16 cellular contexts compared by ENCODE assay signal in the genomic region with DNA sequence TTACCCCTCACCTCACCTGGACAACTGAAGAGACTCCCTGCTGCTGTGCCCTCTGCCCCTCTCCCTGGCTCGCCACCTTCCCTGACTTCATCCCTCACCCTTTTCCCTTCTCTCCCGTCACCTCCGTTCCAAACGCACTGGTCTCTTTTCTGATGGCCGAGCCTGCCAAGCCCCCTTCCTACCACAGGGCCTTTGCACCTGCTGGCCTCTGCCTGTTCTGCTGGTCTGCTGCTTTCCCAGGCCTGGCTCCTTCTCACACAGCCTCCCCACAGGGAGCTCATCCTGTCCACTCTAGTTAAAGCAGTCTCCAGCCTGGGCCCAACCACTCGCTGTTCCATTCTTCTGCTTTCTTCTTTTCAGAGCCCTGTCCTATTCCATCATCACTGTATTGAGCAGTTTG. TPM values are rescaled to one million over a fixed set of nuclear protein-coding genes. Genes with fewer than 3 reads are reported as not detected.
A peak's percentile ranks its signal among the peaks of the same experiment; 100 is the strongest.
DNase-seq lines count a peak whose midpoint lies in the region; ATAC-seq, FAIRE-seq and TF ChIP-seq lines count a peak whose summit lies in the region.
"Had no signal": no experiment of that assay in that cellular context is flagged by ENCODE, and none has a peak within 500 bp of the region (broad histone marks: within the 10 kb centered on the region; RNA-seq: fewer than 3 reads in every experiment).

No MANE protein-coding gene starts in this region.

- intact Hi-C loops in Calu3 (cut with micrococcal nuclease; ENCODE audit: unreplicated experiment), result no loop called here

- WGBS in H1 (ENCODE audit: extremely low coverage in 1 of 2, insufficient coverage in 1 of 2, insufficient read length in 1 of 2, insufficient replicate concordance in 2 of 2, low coverage in 1 of 2, low lambda C conversion rate in 2 of 2, missing lambda C conversion rate in 1 of 2), 2 experiments, result 93% methylated on average over 3 of the region's 6 CpGs; no CpG with 5 or more reads in 1 of the 2 experiments
- 92% methylated on average over 6 of the region's 6 CpGs for WGBS in smooth muscle cell (ENCODE audit: low lambda C conversion rate)

- H3F3A ChIP-seq in smooth muscle cell (ENCODE audit: low read depth), result peaks cover 9% of the 10 kb centered on the region

- H3K36me3 Mint-ChIP-seq in activated T-helper 17 cell treated with anti-CD3 and anti-CD28 coated beads, Interleukin-2, amount 50 U/mL, for 72 hours (ENCODE audit: low read depth), result peaks cover 95% of the 10 kb centered on the region
- peaks cover 15% of the 10 kb centered on the region for H3K36me3 Mint-ChIP-seq in Calu3 (ENCODE audit: insufficient read depth, unreplicated experiment)

- no peak overlapping the region for H3K9ac ChIP-seq in H1 (replicated peaks in 1 of 4; ENCODE audit: extremely low read depth in 1 of 4, low read depth in 3 of 4, low read length in 3 of 4)
- H3K9ac ChIP-seq in smooth muscle cell (ENCODE audit: low read depth), result no peak overlapping the region

- H2AFZ ChIP-seq in H1 (ENCODE audit: low read length), result no peak overlapping the region
- no peak overlapping the region for H2AFZ ChIP-seq in smooth muscle cell (ENCODE audit: low read depth)

- FAIRE-seq in H1 (lab: Jason Lieb, UNC), result no peak

- H3K79me1 ChIP-seq in H1 (ENCODE audit: low read depth, low read length), result no peaks in the 10 kb centered on the region; the same call in 1 of the 2 replicates

- no peak overlapping the region for H3K4ac ChIP-seq in H1 (replicated peaks; ENCODE audit: insufficient read length, low read depth, low read length)

- H3K4me1 ChIP-seq in HEK293 (ENCODE audit: control insufficient read depth, insufficient read depth, low read length), result no peaks in the 10 kb centered on the region
- peaks cover 0 to 32% (median 16%) of the 10 kb centered on the region in 4 experiments; a peak in 5 of 7 replicates for H3K4me1 ChIP-seq in H1 (replicated peaks in 1 of 4; ENCODE audit: control insufficient read depth in 3 of 4, insufficient read depth in 4 of 4, low read length in 3 of 4)
- H3K4me1 ChIP-seq in smooth muscle cell (ENCODE audit: low read depth), result peaks cover 37% of the 10 kb centered on the region
- H3K4me1 ChIP-seq: SJCRH30 had no signal

- peak overlapping the region; percentile 1 for H3K27ac Mint-ChIP-seq in activated T-helper 17 cell treated with anti-CD3 and anti-CD28 coated beads, Interleukin-2, amount 50 U/mL, for 72 hours
- H3K27ac Mint-ChIP-seq in Calu3 (ENCODE audit: unreplicated experiment), result no peak overlapping the region

- 0 out of 2 replicates have a peak overlapping the region, but pooled peaks have one; percentile 13 for H2BK20ac ChIP-seq in H1 (ENCODE audit: low read length)

- H3K9me3 ChIP-seq in HEK293 (ENCODE audit: control insufficient read depth, insufficient read depth, low read depth, low read length) (no peaks in the 10 kb centered on the region), H1 (ENCODE audit: insufficient read depth in 2 of 2, low read depth in 1 of 2, low read length in 1 of 2) (no peaks in the 10 kb centered on the region), smooth muscle cell (replicated peaks; ENCODE audit: low read depth) (no peaks in the 10 kb centered on the region)
- H3K9me3 ChIP-seq: SJCRH30 had no signal

- H2BK12ac ChIP-seq in H1 (ENCODE audit: low read depth, low read length), result no peak overlapping the region

- no peak for TF ChIP-seq RAD21 in H1 (IDR thresholded peaks at IDR 0.05 in 1 of 2, conservative IDR thresholded peaks at IDR 0.05 in 1 of 2; ENCODE audit: low read depth in 2 of 2, low read length in 2 of 2)

- peaks cover 17% of the 10 kb centered on the region for H3K4me1 Mint-ChIP-seq in activated T-helper 17 cell treated with anti-CD3 and anti-CD28 coated beads, Interleukin-2, amount 50 U/mL, for 72 hours
- no peaks in the 10 kb centered on the region for H3K4me1 Mint-ChIP-seq in Calu3 (ENCODE audit: low read depth, unreplicated experiment)

- H3K18ac ChIP-seq in H1 (ENCODE audit: extremely low read depth, low read length), result no peak overlapping the region

- no peak overlapping the region for H2BK120ac ChIP-seq in H1 (replicated peaks; ENCODE audit: low read depth, low read length)

- H3K27me3 ChIP-seq in H1 (replicated peaks in 1 of 4; ENCODE audit: control insufficient read depth in 3 of 4, extremely low read depth in 1 of 4, insufficient read depth in 3 of 4, low read length in 3 of 4), result no peaks in the 10 kb centered on the region
- H3K27me3 ChIP-seq in smooth muscle cell (ENCODE audit: low read depth), result no peaks in the 10 kb centered on the region
- H3K27me3 ChIP-seq: SJCRH30 had no signal

- no peaks in the 10 kb centered on the region for H3K9me3 Mint-ChIP-seq in activated T-helper 17 cell treated with anti-CD3 and anti-CD28 coated beads, Interleukin-2, amount 50 U/mL, for 72 hours
- H3K9me3 Mint-ChIP-seq in Calu3 (ENCODE audit: low read depth, unreplicated experiment), result no peaks in the 10 kb centered on the region
- H3K9me3 Mint-ChIP-seq: CD4-positive, CD25-positive, alpha-beta regulatory T cell had no signal

- no peaks in the 10 kb centered on the region for H3K23me2 ChIP-seq in H1 (ENCODE audit: low read depth, low read length)

- H3K36me3 ChIP-seq in HEK293 (ENCODE audit: control insufficient read depth in 2 of 2, insufficient read depth in 1 of 2, low read length in 2 of 2), result peaks cover 0 to 25% of the 10 kb centered on the region in 2 experiments; a peak in 1 of 3 replicates
- H3K36me3 ChIP-seq in H1 (ENCODE audit: control insufficient read depth in 2 of 4, insufficient read depth in 4 of 4, low read length in 3 of 4), result peaks cover 4 to 25% (median 9%) of the 10 kb centered on the region in 4 experiments
- no peaks in the 10 kb centered on the region for H3K36me3 ChIP-seq in smooth muscle cell (ENCODE audit: low read depth)
- H3K36me3 ChIP-seq: SJCRH30 had no signal

- POLR2A ChIA-PET in HEK293 (lab: Yijun Ruan, JAX) (no interaction called here), H1 (lab: Charles Lee; ENCODE audit: partially characterized antibody) (interaction anchor here (1.0 kb wide), 1 partner anchor 9 kb away, joined by 3 read pairs; no protein-coding TSS in a partner anchor)

- CTCF ChIA-PET in HEK293 (lab: Yijun Ruan, JAX) (interaction anchor here (0.7 kb wide), 2 partner anchors 19 to 506 kb away, joined by 3 to 4 read pairs; no protein-coding TSS in a partner anchor), H1 (lab: Charles Lee; ENCODE audit: partially characterized antibody) (interaction anchor here (1.1 to 1.9 kb wide), 3 partner anchors 12 to 103 kb away, joined by 3 to 4 read pairs (median 3); no protein-coding TSS in a partner anchor), Calu3 (lab: Charles Lee) (no interaction called here)

- H4K20me1 ChIP-seq in H1 (replicated peaks in 1 of 2; ENCODE audit: control insufficient read depth in 1 of 2, insufficient read depth in 2 of 2, low read length in 2 of 2) (peaks cover 0 to 2% of the 10 kb centered on the region in 2 experiments), smooth muscle cell (ENCODE audit: low read depth) (no peaks in the 10 kb centered on the region)

- no peak overlapping the region for H3K14ac ChIP-seq in H1 (ENCODE audit: insufficient read length)

- no peak overlapping the region for H2BK15ac ChIP-seq in H1 (ENCODE audit: low read length)

- TF ChIP-seq CTCF in HEK293 (tag by site-specific recombination; IDR thresholded peaks at IDR 0.05), result no peak
- TF ChIP-seq CTCF in H1 (IDR thresholded peaks at IDR 0.05; ENCODE audit: control extremely low read depth in 1 of 3, insufficient read depth in 1 of 3, low read depth in 1 of 3, low read length in 3 of 3), result no peak
- no peak for TF ChIP-seq CTCF in smooth muscle cell (IDR thresholded peaks at IDR 0.05; ENCODE audit: borderline replicate concordance, insufficient read depth, poor library complexity, severe bottlenecking)
- no peak for TF ChIP-seq CTCF in Calu3 (IDR thresholded peaks at IDR 0.05; ENCODE audit: unreplicated experiment)

- H3K27me3 Mint-ChIP-seq in activated T-helper 17 cell treated with anti-CD3 and anti-CD28 coated beads, Interleukin-2, amount 50 U/mL, for 72 hours, result no peaks in the 10 kb centered on the region
- no peaks in the 10 kb centered on the region for H3K27me3 Mint-ChIP-seq in Calu3 (ENCODE audit: unreplicated experiment)
- H3K27me3 Mint-ChIP-seq: CD4-positive, CD25-positive, alpha-beta regulatory T cell had no signal

- H3K23ac ChIP-seq in H1 (ENCODE audit: insufficient read length), result no peak overlapping the region

- TF ChIP-seq POLR2A in H1 (IDR thresholded peaks at IDR 0.05; ENCODE audit: control extremely low read depth in 1 of 2, low read depth in 2 of 2, low read length in 2 of 2), result no peak

- no peak overlapping the region for H3K56ac ChIP-seq in H1 (replicated peaks; ENCODE audit: insufficient read length, low read depth, low read length)

- H2BK5ac ChIP-seq in H1 (ENCODE audit: low read depth, low read length), result no peak overlapping the region

- H2AK5ac ChIP-seq in H1 (ENCODE audit: low read depth, low read length), result no peak overlapping the region; the same call in 1 of the 2 replicates

- TF ChIP-seq EP300 in H1 (IDR thresholded peaks at IDR 0.05; ENCODE audit: borderline replicate concordance in 1 of 2, low read depth in 2 of 2, low read length in 2 of 2), result no peak

- H3K27ac ChIP-seq in HEK293 (ENCODE audit: extremely low read depth, low read depth, low read length) (no peak overlapping the region), H1 (ENCODE audit: low read depth, low read length) (0 out of 2 replicates have a peak overlapping the region, but pooled peaks have one; percentile 34), smooth muscle cell (ENCODE audit: low read depth) (peak overlapping the region; percentile 97)
- H3K27ac ChIP-seq: RWPE1, SJCRH30 had no signal

- no peak for DNase-seq in H1 (ENCODE audit: low read depth in 1 of 2, low spot score in 2 of 2)
- no peak for DNase-seq in smooth muscle cell (lab: John Stamatoyannopoulos, UW; ENCODE audit: unreplicated experiment)
- DNase-seq in Calu3, result no peak
- DNase-seq: CD4-positive, CD25-positive, alpha-beta regulatory T cell; DMS53; H7; NCI-H187; NCI-H446; NCI-H774; PC-3; SJCRH30 had no signal

- no peak overlapping the region for H3K4me3 Mint-ChIP-seq in activated T-helper 17 cell treated with anti-CD3 and anti-CD28 coated beads, Interleukin-2, amount 50 U/mL, for 72 hours
- no peak overlapping the region for H3K4me3 Mint-ChIP-seq in Calu3 (ENCODE audit: low read depth, unreplicated experiment)
- H3K4me3 Mint-ChIP-seq: CD4-positive, CD25-positive, alpha-beta regulatory T cell had no signal

- no peak overlapping the region for H4K5ac ChIP-seq in H1 (ENCODE audit: insufficient read length, low read depth, low read length)

- H3K79me2 ChIP-seq in H1 (ENCODE audit: control insufficient read depth in 1 of 2, insufficient read depth in 2 of 2, low read length in 2 of 2), result no peaks in the 10 kb centered on the region
- H3K79me2 ChIP-seq in smooth muscle cell (ENCODE audit: low read depth), result no peaks in the 10 kb centered on the region

- no peak overlapping the region for H3K4me3 ChIP-seq in HEK293 (ENCODE audit: low read depth, low read length)
- H3K4me3 ChIP-seq in H1 (ENCODE audit: extremely low read depth in 1 of 4, insufficient read depth in 2 of 4, low read depth in 3 of 4, low read length in 4 of 4), result no peak overlapping the region
- H3K4me3 ChIP-seq in smooth muscle cell, result no peak overlapping the region
- H3K4me3 ChIP-seq: SJCRH30 had no signal

- H4K91ac ChIP-seq in H1 (replicated peaks; ENCODE audit: insufficient read length, low read length), result no peak overlapping the region

- no TSS peak for BruUV-seq in Calu3 (replicated peaks; lab: Mats Ljungman, UMichigan)

- H3K4me2 ChIP-seq in H1 (ENCODE audit: insufficient read depth in 1 of 2, low read depth in 2 of 2, low read length in 2 of 2) (no peak overlapping the region), smooth muscle cell (no peak overlapping the region)

- H4K8ac ChIP-seq in H1 (ENCODE audit: extremely low read depth, insufficient read depth, low read length), result no peak overlapping the region

- ATAC-seq in activated T-helper 17 cell treated with anti-CD3 and anti-CD28 coated beads, Interleukin-2, amount 50 U/mL, for 72 hours (replicated peaks), result no peak
- ATAC-seq in HG03342 (IDR thresholded peaks at IDR 0.05; ENCODE audit: unreplicated experiment), result no peak
- no peak for ATAC-seq in HG02840 (IDR thresholded peaks at IDR 0.05; ENCODE audit: low FRiP score, unreplicated experiment)
- ATAC-seq: PC-3 had no signal

RNA-seq across cellular contexts. Expression of a gene that starts 34.6 kb away (rescaled TPM):
- 10 to 100 TPM; 66.7 to 73.3 TPM for total RNA-seq in activated T-helper 17 cell treated with anti-CD3 and anti-CD28 coated beads, Interleukin-2, amount 50 U/mL, for 72 hours
- total RNA-seq in H1 (2021; fragmentation: NEBNext Ultra II Directional; extraction: Animal tissue kit (Norgen Biotek cat#: 25700)), result 59.5 and 61.9 TPM in 2 replicates
- polyA plus RNA-seq in H1 (2011; rRNA removed), result 23.4 and 25.7 TPM in 2 replicates
- polyA plus RNA-seq in H1 (2011; cell fraction: cytosol; rRNA removed), result 30.9 TPM
- polyA plus RNA-seq in H1 (2011; cell fraction: nucleus; rRNA removed), result 74.0 TPM
- polyA plus RNA-seq in H1 (2012, experiment 1 of 2), result 41.2 to 54.3 TPM (median 48.0 TPM) in 4 replicates
- polyA plus RNA-seq in H1 (2012, experiment 2 of 2), result 16.7 TPM
- polyA plus RNA-seq in H1 (2013, experiment 1 of 2), result 39.2 TPM
- 36.1 TPM for polyA plus RNA-seq in H1 (2013, experiment 2 of 2)
- polyA minus RNA-seq in H1 (2011; rRNA and poly(A)+ RNA removed), result 29.4 and 30.0 TPM in 2 replicates
- 24.1 TPM for polyA minus RNA-seq in H1 (2011; cell fraction: cytosol; rRNA and poly(A)+ RNA removed)
- 28.3 TPM for polyA minus RNA-seq in H1 (2011; cell fraction: nucleus; rRNA and poly(A)+ RNA removed)
- total RNA-seq in smooth muscle cell, result 15.9 and 17.2 TPM in 2 replicates
- polyA plus RNA-seq in smooth muscle cell, result 12.8 and 17.0 TPM in 2 replicates
- 47.2 and 47.8 TPM in 2 replicates for total RNA-seq in Calu3 (2022)
